ENCODE assay signal across 8 cellular contexts in the genomic region with DNA sequence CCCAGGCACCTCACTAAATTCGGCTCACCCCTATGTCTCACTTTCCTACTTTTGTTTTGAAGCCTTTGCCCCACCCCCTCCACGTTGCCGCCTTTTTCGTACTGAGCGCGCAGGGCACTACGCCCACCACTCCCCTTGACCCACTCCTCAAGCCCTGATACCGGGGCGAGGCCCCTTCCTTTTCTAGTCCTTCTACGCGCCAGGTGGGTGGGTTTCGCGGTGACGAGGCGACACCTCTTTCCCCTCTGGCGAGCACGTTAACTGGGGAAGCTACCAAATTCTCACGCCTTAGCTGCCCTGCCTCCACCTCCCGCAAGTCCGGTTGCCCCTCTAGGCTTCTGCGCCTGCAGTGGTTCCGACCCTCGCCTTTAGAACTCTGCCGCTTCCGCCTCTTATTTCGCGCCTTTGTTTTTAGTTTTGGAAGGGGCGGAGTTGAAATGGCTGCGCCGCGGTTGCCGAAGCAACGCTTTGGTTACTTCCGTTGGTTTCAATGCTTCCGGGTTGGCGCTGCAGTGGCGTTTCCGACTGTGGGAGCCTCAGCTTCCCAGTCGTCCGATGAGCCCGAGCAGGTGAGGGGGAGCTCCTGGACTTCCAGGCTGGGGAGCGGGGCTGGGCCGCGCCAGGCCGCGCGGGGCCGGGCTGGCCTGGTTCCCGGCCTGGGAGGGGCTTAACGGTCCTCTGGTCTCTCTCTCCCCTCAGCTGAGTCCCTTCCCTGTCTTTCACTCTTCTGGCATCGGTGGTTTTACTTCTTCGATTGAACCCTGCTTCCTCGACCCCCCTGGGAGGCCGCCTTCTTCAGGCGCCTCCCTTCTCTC. TPM values are rescaled to one million over a fixed set of nuclear protein-coding genes. Genes with fewer than 3 reads are reported as not detected.
DNase-seq lines count a peak whose midpoint lies in the region; ATAC-seq, FAIRE-seq and TF ChIP-seq lines count a peak whose summit lies in the region.

A gene with protein sequence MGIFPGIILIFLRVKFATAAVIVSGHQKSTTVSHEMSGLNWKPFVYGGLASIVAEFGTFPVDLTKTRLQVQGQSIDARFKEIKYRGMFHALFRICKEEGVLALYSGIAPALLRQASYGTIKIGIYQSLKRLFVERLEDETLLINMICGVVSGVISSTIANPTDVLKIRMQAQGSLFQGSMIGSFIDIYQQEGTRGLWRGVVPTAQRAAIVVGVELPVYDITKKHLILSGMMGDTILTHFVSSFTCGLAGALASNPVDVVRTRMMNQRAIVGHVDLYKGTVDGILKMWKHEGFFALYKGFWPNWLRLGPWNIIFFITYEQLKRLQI (plus strand): TSS at position 512 of the 815 bp plus-strand sequence. CDS start 360 bp downstream, outside the sequence.

- DNase-seq in GM18507 (ENCODE audit: extremely low spot score, insufficient read length, low read depth) (no peak), NCI-H1694 treated with DMSO at 0.1 percent for 48 hours (lab: John Stamatoyannopoulos, UW) (peak; percentile 65), ascending aorta (ENCODE audit: low spot score in 2 of 2) (peak in 1 of 2 donors; percentile 78), hepatic stellate cell (ENCODE audit: low spot score) (peak; percentile 37), retinal pigment epithelial cell (ENCODE audit: low read depth) (peak; percentile 39), 8988T (no peak)

- TF ChIP-seq CTCF in ascending aorta (IDR thresholded peaks at IDR 0.05) (no peak), retinal pigment epithelial cell (conservative IDR thresholded peaks at IDR 0.05; ENCODE audit: low read depth, low read length) (no peak)

- peak; percentile 94 for ATAC-seq in HG02938 (IDR thresholded peaks at IDR 0.05; ENCODE audit: unreplicated experiment)

- H3K4me3 ChIP-seq in ascending aorta (peak within 1 kb of the TSS; percentile 58 to 73), retinal pigment epithelial cell (ENCODE audit: low read length) (peak within 1 kb of the TSS; percentile 81)

- H3K27ac ChIP-seq in ascending aorta: peak within 1 kb of the TSS; percentile 10 to 12

- no peaks in the 10 kb centered on the region for H3K27me3 ChIP-seq in ascending aorta

- H3K36me3 ChIP-seq in ascending aorta: no peaks in the 10 kb centered on the region

- H3K9me3 ChIP-seq in ascending aorta: no peaks in the 10 kb centered on the region

- H3K4me1 ChIP-seq in ascending aorta: no peaks in the 10 kb centered on the region

- peak; percentile 98 for FAIRE-seq in GM18507 (lab: Jason Lieb, UNC)

- intact Hi-C loops in T-helper 2 cell treated with Interferon-gamma antibody and Interleukin-4, amounts not matched to agents 100 ng/mL and 5 ng/mL, for 36 hours (cut with micrococcal nuclease): loop anchor here (1.0 to 10.0 kb wide), 5 partner anchors 62 to 564 kb away; a partner anchor contains a TSS
- intact Hi-C loops in ascending aorta (cut with DNase I): loop anchor here (1.0 to 10.0 kb wide), 2 partner anchors 71 to 575 kb away; a partner anchor contains a TSS

RNA-seq across cellular contexts. Expression of the gene that starts here (rescaled TPM):
- total RNA-seq in T-helper 2 cell treated with Interferon-gamma antibody and Interleukin-4, amounts not matched to agents 100 ng/mL and 5 ng/mL, for 36 hours: 12.2 and 13.2 TPM in 2 replicates
- total RNA-seq in ascending aorta: 14.9 TPM

Comparison
In these comparisons a context has a peak if more than half of its experiments do, and no peak if none do; other contexts are left out.
1. DNase-seq: peak in NCI-H1694 treated with DMSO at 0.1 percent for 48 hours (single experiment), hepatic stellate cell (single experiment) and retinal pigment epithelial cell (single experiment); none in GM18507 (single experiment) and 8988T (single experiment).